Comparison of ENCODE assay signal across 13 cellular contexts in the genomic region with DNA sequence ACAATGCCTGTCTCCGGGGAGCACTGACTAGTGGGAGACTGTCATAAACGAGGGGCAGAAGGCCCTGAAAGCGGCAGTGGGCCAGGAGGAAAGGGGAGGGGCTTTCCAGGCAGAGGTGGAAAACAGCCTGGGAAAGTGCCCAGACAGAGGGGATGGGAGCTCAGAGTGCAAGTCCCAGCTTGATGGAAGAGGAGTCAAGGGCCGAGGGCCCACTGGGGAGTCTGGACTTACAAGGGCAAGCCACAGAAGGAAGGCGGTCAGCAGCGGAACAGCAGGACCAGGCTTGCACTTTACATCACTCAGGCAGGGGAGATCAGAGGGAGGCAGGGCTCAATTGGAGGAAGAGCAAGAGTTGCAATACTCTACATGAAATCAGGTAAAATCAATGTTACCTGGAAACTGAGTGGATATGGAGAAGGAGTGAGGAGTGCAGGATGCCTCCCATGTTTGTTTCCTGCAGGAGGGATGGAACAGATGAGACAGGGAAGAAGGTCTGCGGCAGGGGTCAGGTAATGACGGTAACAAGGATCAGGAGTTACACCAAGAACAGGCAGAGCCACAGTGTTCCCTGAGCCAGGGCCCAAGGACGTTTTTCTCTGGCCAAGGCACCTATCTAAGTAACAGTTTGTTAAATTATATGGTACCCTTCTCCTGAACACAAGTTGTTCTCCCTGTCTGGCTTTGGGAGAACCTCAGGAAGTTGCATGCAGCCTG. TPM values are rescaled to one million over a fixed set of nuclear protein-coding genes. Genes with fewer than 3 reads are reported as not detected.
A peak's percentile ranks its signal among the peaks of the same experiment; 100 is the strongest.
DNase-seq lines count a peak whose midpoint lies in the region; ATAC-seq, FAIRE-seq and TF ChIP-seq lines count a peak whose summit lies in the region.
"Had no signal": no experiment of that assay in that cellular context is flagged by ENCODE, and none has a peak within 500 bp of the region (broad histone marks: within the 10 kb centered on the region; RNA-seq: fewer than 3 reads in every experiment).

No MANE protein-coding gene starts in this region.

- peaks cover 56% of the 10 kb centered on the region for H3K4me1 Mint-ChIP-seq in T-helper 1 cell treated with Interleukin-12 subunit alpha and Interleukin-12 subunit beta and Interleukin-4 antibody, amounts not matched to agents 30 μg/mL and 1 μg/mL, for 36 hours (ENCODE audit: low read depth)

- no peaks in the 10 kb centered on the region for H3K9me3 Mint-ChIP-seq in T-helper 1 cell treated with Interleukin-12 subunit alpha and Interleukin-12 subunit beta and Interleukin-4 antibody, amounts not matched to agents 30 μg/mL and 1 μg/mL, for 36 hours

- intact Hi-C loops in breast epithelium (cut with DNase I; ENCODE audit: low total_unique reads): no loop called here

- no peak overlapping the region for H3K4me3 Mint-ChIP-seq in T-helper 1 cell treated with Interleukin-12 subunit alpha and Interleukin-12 subunit beta and Interleukin-4 antibody, amounts not matched to agents 30 μg/mL and 1 μg/mL, for 36 hours

- no peaks in the 10 kb centered on the region for H3K9me3 ChIP-seq in breast epithelium
- no peaks in the 10 kb centered on the region for H3K9me3 ChIP-seq in lung (ENCODE audit: control insufficient read depth in 2 of 2, insufficient read depth in 1 of 2, low read length in 1 of 2)
- H3K9me3 ChIP-seq in subcutaneous abdominal adipose tissue (ENCODE audit: control insufficient read depth in 5 of 5, low read length in 5 of 5): no peaks in the 10 kb centered on the region
- H3K9me3 ChIP-seq: HAP-1 had no signal

- no peak for FAIRE-seq in GM12891 (lab: Jason Lieb, UNC)

- H3K27me3 ChIP-seq in breast epithelium (no peaks in the 10 kb centered on the region), lung (ENCODE audit: control insufficient read depth, insufficient read depth) (no peaks in the 10 kb centered on the region), subcutaneous abdominal adipose tissue (ENCODE audit: control insufficient read depth in 5 of 5, insufficient read depth in 4 of 5, low read length in 5 of 5) (no peaks in the 10 kb centered on the region)

- H3K36me3 Mint-ChIP-seq in T-helper 1 cell treated with Interleukin-12 subunit alpha and Interleukin-12 subunit beta and Interleukin-4 antibody, amounts not matched to agents 30 μg/mL and 1 μg/mL, for 36 hours (ENCODE audit: low read depth): peaks cover 15% of the 10 kb centered on the region

- WGBS in lung, 2 donors: 59 to 65% methylated on average over 9 of the region's 9 CpGs

- peak overlapping the region in 1 of 5 donors; percentile 34 for H3K9ac ChIP-seq in subcutaneous abdominal adipose tissue (ENCODE audit: low read length in 5 of 5)

- H3K36me3 ChIP-seq in breast epithelium: no peaks in the 10 kb centered on the region
- no peaks in the 10 kb centered on the region for H3K36me3 ChIP-seq in lung (ENCODE audit: control insufficient read depth in 2 of 2, insufficient read depth in 2 of 2, low read length in 2 of 2)
- H3K36me3 ChIP-seq in subcutaneous abdominal adipose tissue (ENCODE audit: control insufficient read depth in 5 of 5, insufficient read depth in 5 of 5, low read length in 5 of 5): peaks cover 0 to 5% (median 0%) of the 10 kb centered on the region in 5 donors
- H3K36me3 ChIP-seq: HAP-1 had no signal

- H3K27ac Mint-ChIP-seq in T-helper 1 cell treated with Interleukin-12 subunit alpha and Interleukin-12 subunit beta and Interleukin-4 antibody, amounts not matched to agents 30 μg/mL and 1 μg/mL, for 36 hours: peak overlapping the region; percentile 1

- DNase-seq in T-helper 1 cell (no peak), breast epithelium (ENCODE audit: low spot score in 2 of 2) (no peak), lung (ENCODE audit: low spot score) (no peak), NCI-H1417 (lab: John Stamatoyannopoulos, UW) (no peak), GM12891 (ENCODE audit: insufficient read length, low spot score) (no peak)
- DNase-seq: activated CD8-positive, alpha-beta memory T cell treated with anti-CD3 and anti-CD28 coated beads, Interleukin-2, amount 50 U/mL, for 48 hours; NCI-H446 treated with DMSO at 0.1 percent for 48 hours had no signal

- peak overlapping the region; percentile 68 to 82 for H3K27ac ChIP-seq in breast epithelium
- peak overlapping the region; percentile 2 to 62 for H3K27ac ChIP-seq in lung (ENCODE audit: low read depth in 1 of 2, low read length in 1 of 2)
- H3K27ac ChIP-seq in subcutaneous abdominal adipose tissue (ENCODE audit: low read depth, low read length): peak overlapping the region; percentile 69

- TF ChIP-seq CTCF in breast epithelium (IDR thresholded peaks at IDR 0.05): no peak
- TF ChIP-seq CTCF in lung (IDR thresholded peaks at IDR 0.05; ENCODE audit: control extremely low read depth, extremely low read depth): no peak

- H3K4me3 ChIP-seq in breast epithelium (peak overlapping the region in 1 of 3 donors; percentile 14), lung (no peak overlapping the region), subcutaneous abdominal adipose tissue (ENCODE audit: low read depth in 1 of 5, low read length in 5 of 5) (peak overlapping the region in 3 of 5 donors; percentile 3 to 22 (median 21))
- H3K4me3 ChIP-seq: HAP-1 had no signal

- no peaks in the 10 kb centered on the region for H3K27me3 Mint-ChIP-seq in T-helper 1 cell treated with Interleukin-12 subunit alpha and Interleukin-12 subunit beta and Interleukin-4 antibody, amounts not matched to agents 30 μg/mL and 1 μg/mL, for 36 hours (ENCODE audit: low read depth)

- H3K4me1 ChIP-seq in breast epithelium: peaks cover 15 to 27% of the 10 kb centered on the region in 2 donors
- peaks cover 22 to 46% of the 10 kb centered on the region in 2 donors for H3K4me1 ChIP-seq in lung (ENCODE audit: control insufficient read depth in 2 of 2, insufficient read depth in 2 of 2, low read length in 2 of 2)
- peaks cover 33 to 80% (median 65%) of the 10 kb centered on the region in 5 donors for H3K4me1 ChIP-seq in subcutaneous abdominal adipose tissue (ENCODE audit: control insufficient read depth in 5 of 5, insufficient read depth in 5 of 5, low read length in 5 of 5)
- H3K4me1 ChIP-seq: HAP-1 had no signal

- no peak for ATAC-seq in lung (ENCODE audit: insufficient read depth, low FRiP score)
- no peak for ATAC-seq in HG03442 (IDR thresholded peaks at IDR 0.05; ENCODE audit: unreplicated experiment)
- ATAC-seq: SK-N-SH treated with all-trans-retinoic acid at 6 μM for 48 hours had no signal

- TF ChIP-seq POLR2A in breast epithelium (IDR thresholded peaks at IDR 0.05) (no peak), GM12891 (IDR thresholded peaks at IDR 0.05; ENCODE audit: low read depth, low read length) (no peak)

TF ChIP-seq in GM12891, 5 proteins besides CTCF, POLR2A, EP300 and RAD21:
- TF ChIP-seq POU2F2 (IDR thresholded peaks at IDR 0.05; ENCODE audit: low read depth, low read length): no peak
- no peak for TF ChIP-seq POLR2AphosphoS5 (IDR thresholded peaks at IDR 0.05; ENCODE audit: low read depth, low read length)
- no peak for TF ChIP-seq TAF1 (IDR thresholded peaks at IDR 0.05; ENCODE audit: low read depth, low read length)
- TF ChIP-seq PAX5 (IDR thresholded peaks at IDR 0.05; ENCODE audit: insufficient read depth, low read length, severe bottlenecking): no peak

RNA-seq across cellular contexts. Expression of gene PXN, which starts 23.8 kb away (rescaled TPM):
- total RNA-seq in breast epithelium (10 to 100 TPM; 44.8 to 74.1 (median 53.9) TPM), lung (100 to 1,000 TPM in 1 of 2 donors, 10 to 100 TPM in 1; 81.1 to 117 TPM)
- polyA plus RNA-seq in lung: 10 to 100 TPM; 81.3 to 100.0 TPM
- polyA plus RNA-seq in GM12891 (2012; ENCODE audit: low read depth, missing spikeins): 17.6 TPM

RNA-seq across cellular contexts. Expression of gene RPLP0, which starts 40.8 kb away (rescaled TPM):
- total RNA-seq in breast epithelium: 1,000 to 10,000 TPM; 3,137 to 4,833 (median 3,312) TPM
- total RNA-seq in lung: 1,000 to 10,000 TPM; 1,492 to 1,979 TPM
- polyA plus RNA-seq in lung: 1,000 to 10,000 TPM; 2,934 to 3,190 TPM
- 5,981 TPM for polyA plus RNA-seq in GM12891 (2012; ENCODE audit: low read depth, missing spikeins)

RNA-seq across cellular contexts. Expression of gene GCN1, which starts 47.2 kb away (rescaled TPM):
- total RNA-seq in breast epithelium (10 to 100 TPM; 50.1 to 79.6 (median 73.4) TPM), lung (10 to 100 TPM; 76.4 to 93.6 TPM)
- polyA plus RNA-seq in lung: 10 to 100 TPM; 19.3 to 29.7 TPM
- 39.6 TPM for polyA plus RNA-seq in GM12891 (2012; ENCODE audit: low read depth, missing spikeins)

RNA-seq across cellular contexts. Expression of gene RNU4-2, which starts 50.0 kb away (rescaled TPM):
- under 1 TPM; under 0.01 TPM for total RNA-seq in breast epithelium
- total RNA-seq in lung: over 10,000 TPM in 1 of 2 donors, under 1 TPM in 1; under 0.01 to 10,045 TPM
- not detected for polyA plus RNA-seq in lung
- 266 TPM for polyA plus RNA-seq in GM12891 (2012; ENCODE audit: low read depth, missing spikeins)

RNA-seq across cellular contexts. Expression of gene RNU4-1, which starts 51.3 kb away (rescaled TPM):
- total RNA-seq in breast epithelium: under 1 TPM in 2 of 3 donors, not detected in 1; under 0.01 TPM
- total RNA-seq in lung: 1,000 to 10,000 TPM in 1 of 2 donors, under 1 TPM in 1; under 0.01 to 2,200 TPM
- polyA plus RNA-seq in lung: not detected
- polyA plus RNA-seq in GM12891 (2012; ENCODE audit: low read depth, missing spikeins): 207 TPM
- polyA plus RNA-seq: neural cell had no signal
